Comparison of ENCODE assay signal across 1 cellular context in genomic region chr5:173325091-173325698, GRCh38.
TF ChIP-seq lines count a peak whose summit lies in the region.

No MANE protein-coding gene starts in this region.

TF ChIP-seq in GM23338, 12 proteins besides CTCF, POLR2A, EP300 and RAD21:
- no peak for TF ChIP-seq ZNF462 (CRISPR knock-in tag; IDR thresholded peaks at IDR 0.05)
- no peak for TF ChIP-seq EZH2phosphoT487 (IDR thresholded peaks at IDR 0.05; ENCODE audit: unreplicated experiment)
- no peak for TF ChIP-seq ZNF114 (CRISPR knock-in tag; IDR thresholded peaks at IDR 0.05)
- TF ChIP-seq POLR2AphosphoS5 (IDR thresholded peaks at IDR 0.05; ENCODE audit: low read depth) = peak; percentile 22; the same call in 1 of the 2 replicates
- no peak for TF ChIP-seq ETS1 (IDR thresholded peaks at IDR 0.05)
- TF ChIP-seq REST (IDR thresholded peaks at IDR 0.05; ENCODE audit: unreplicated experiment) = no peak
- no peak for TF ChIP-seq STAT1 (IDR thresholded peaks at IDR 0.05; ENCODE audit: unreplicated experiment)
- TF ChIP-seq CREB1 (CRISPR knock-in tag; IDR thresholded peaks at IDR 0.05; ENCODE audit: low read depth) = no peak
- TF ChIP-seq JUNB (IDR thresholded peaks at IDR 0.05; ENCODE audit: unreplicated experiment) = no peak
